35 cellular contexts compared by ENCODE assay signal in the genomic region with DNA sequence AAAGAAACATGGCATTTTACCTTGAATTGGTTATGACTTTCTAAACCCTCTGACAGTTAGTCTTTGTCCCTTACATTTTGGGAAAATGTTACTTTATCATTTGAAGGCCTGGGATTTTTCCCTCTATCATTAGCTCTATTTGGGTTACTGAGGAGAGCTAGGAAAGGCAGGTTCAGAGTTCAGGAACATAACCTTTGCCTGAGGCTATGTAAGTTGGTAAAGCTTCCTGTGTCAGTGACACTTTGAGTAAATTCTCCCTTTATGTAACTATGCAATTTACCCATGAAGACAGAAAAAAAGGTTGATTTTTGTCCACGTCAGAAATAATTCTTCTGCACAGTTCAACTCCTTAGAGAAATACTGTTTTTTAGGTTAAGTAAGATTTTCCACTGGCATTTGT.
"Had no signal": no experiment of that assay in that cellular context is flagged by ENCODE, and none has a peak within 500 bp of the region (broad histone marks: within the 10 kb centered on the region; RNA-seq: fewer than 3 reads in every experiment).

No MANE protein-coding gene starts in this region.

- H3K4me1 Mint-ChIP-seq: activated B cell treated with CpG ODN at 0.5 μM for 24 hours; activated CD4-positive, alpha-beta T cell treated with anti-CD3 and anti-CD28 coated beads, Interleukin-2, amount 10 ng/mL, durations not matched to agents 24 days and 14 days; activated naive CD8-positive, alpha-beta T cell treated with anti-CD3 and anti-CD28 coated beads for 36 hours; activated T-helper 17 cell treated with anti-CD3 and anti-CD28 coated beads, Interleukin-2, amount 50 U/mL, for 72 hours; T-cell had no signal

- FAIRE-seq: TTC549 had no signal

- H3K9me3 Mint-ChIP-seq: activated CD4-positive, alpha-beta memory T cell treated with anti-CD3 and anti-CD28 coated beads for 36 hours; activated CD4-positive, alpha-beta T cell treated with anti-CD3 and anti-CD28 coated beads, Interleukin-2, amount 10 ng/mL, durations not matched to agents 24 days and 14 days; activated CD8-positive, alpha-beta T cell treated with anti-CD3 and anti-CD28 coated beads for 36 hours; activated T-helper 1 cell treated with anti-CD3 and anti-CD28 coated beads, Interleukin-12 subunit alpha, Interleukin-12 subunit beta, Interleukin-2, Interleukin-4 antibody, amounts not matched to agents 30 ng/mL and 10 ng/mL and 1 ng/mL, durations not matched to agents 14 hours and 24 hours and 36 hours; activated T-helper 17 cell treated with anti-CD3 and anti-CD28 coated beads, Interleukin-2, amount 50 U/mL, for 72 hours had no signal

- H3K4me3 Mint-ChIP-seq: activated B cell treated with CpG ODN at 0.5 μM for 24 hours; activated CD4-positive, alpha-beta memory T cell treated with anti-CD3 and anti-CD28 coated beads for 36 hours; activated CD4-positive, alpha-beta T cell treated with anti-CD3 and anti-CD28 coated beads, Interleukin-2, amount 10 ng/mL, durations not matched to agents 24 days and 14 days; activated CD8-positive, alpha-beta T cell treated with anti-CD3 and anti-CD28 coated beads for 36 hours; activated naive CD4-positive, alpha-beta T cell treated with anti-CD3 and anti-CD28 coated beads for 36 hours; activated naive CD8-positive, alpha-beta T cell treated with anti-CD3 and anti-CD28 coated beads for 36 hours; activated T-cell treated with anti-CD3 and anti-CD28 coated beads, Interleukin-2, amount 50 U/mL, for 4 hours; activated T-cell treated with anti-CD3 and anti-CD28 coated beads, Interleukin-2, amount 50 U/mL, for 72 hours; activated T-helper 1 cell treated with anti-CD3 and anti-CD28 coated beads, Interleukin-12 subunit alpha, Interleukin-12 subunit beta, Interleukin-2, Interleukin-4 antibody, amounts not matched to agents 30 ng/mL and 10 ng/mL and 1 ng/mL, durations not matched to agents 14 hours and 24 hours and 36 hours; activated T-helper 17 cell treated with anti-CD3 and anti-CD28 coated beads, Interleukin-2, amount 50 U/mL, for 72 hours; T-cell; T-helper 2 cell treated with Interferon-gamma antibody and Interleukin-4, amounts not matched to agents 5 μg/mL and 100 μg/mL, for 36 hours had no signal

- H3K4me1 ChIP-seq: adrenal gland, body of pancreas, breast epithelium had no signal

- H3K9me3 ChIP-seq: adrenal gland, body of pancreas, breast epithelium had no signal

- H3K4me3 ChIP-seq: adrenal gland, body of pancreas, breast epithelium had no signal

- H3K27me3 ChIP-seq: body of pancreas, brain microvascular endothelial cell had no signal

- H3K27me3 Mint-ChIP-seq: activated B cell treated with CpG ODN at 0.5 μM for 24 hours; activated CD4-positive, alpha-beta memory T cell treated with anti-CD3 and anti-CD28 coated beads for 36 hours; activated CD4-positive, alpha-beta T cell treated with anti-CD3 and anti-CD28 coated beads, Interleukin-2, amount 10 ng/mL, durations not matched to agents 24 days and 14 days; activated CD8-positive, alpha-beta T cell treated with anti-CD3 and anti-CD28 coated beads for 36 hours; activated naive CD8-positive, alpha-beta T cell treated with anti-CD3 and anti-CD28 coated beads for 36 hours; activated T-helper 17 cell treated with anti-CD3 and anti-CD28 coated beads, Interleukin-2, amount 50 U/mL, for 72 hours had no signal

- H3K27ac Mint-ChIP-seq: activated B cell treated with CpG ODN at 0.5 μM for 24 hours; activated CD4-positive, alpha-beta memory T cell treated with anti-CD3 and anti-CD28 coated beads for 36 hours; activated CD4-positive, alpha-beta T cell treated with anti-CD3 and anti-CD28 coated beads, Interleukin-2, amount 10 ng/mL, durations not matched to agents 24 days and 14 days; activated CD8-positive, alpha-beta T cell treated with anti-CD3 and anti-CD28 coated beads for 36 hours; activated naive CD4-positive, alpha-beta T cell treated with anti-CD3 and anti-CD28 coated beads for 36 hours; activated naive CD4-positive, alpha-beta T cell treated with anti-CD3 and anti-CD28 coated beads, Interleukin-2, amount 50 U/mL, for 72 hours; activated naive CD8-positive, alpha-beta T cell treated with anti-CD3 and anti-CD28 coated beads for 36 hours; activated T-cell treated with anti-CD3 and anti-CD28 coated beads, Interleukin-2, amount 50 U/mL, for 72 hours; activated T-helper 1 cell treated with anti-CD3 and anti-CD28 coated beads, Interleukin-12 subunit alpha, Interleukin-12 subunit beta, Interleukin-2, Interleukin-4 antibody, amounts not matched to agents 30 ng/mL and 10 ng/mL and 1 ng/mL, durations not matched to agents 14 hours and 24 hours and 36 hours; activated T-helper 17 cell treated with anti-CD3 and anti-CD28 coated beads, Interleukin-2, amount 50 U/mL, for 72 hours; T-cell; T-helper 2 cell treated with Interferon-gamma antibody and Interleukin-4, amounts not matched to agents 5 μg/mL and 100 μg/mL, for 36 hours had no signal

- DNase-seq: activated B cell treated with CpG ODN at 0.5 μM for 24 hours; activated CD4-positive, alpha-beta memory T cell treated with anti-CD3 and anti-CD28 coated beads for 36 hours; activated CD4-positive, alpha-beta T cell treated with anti-CD3 and anti-CD28 coated beads for 4 hours; activated CD4-positive, alpha-beta T cell treated with anti-CD3 and anti-CD28 coated beads, Interleukin-2, amount 10 ng/mL, durations not matched to agents 24 days and 14 days; activated CD4-positive, alpha-beta T cell treated with anti-CD3 and anti-CD28 coated beads, Interleukin-2, amount 50 U/mL, for 1 hour; activated CD4-positive, alpha-beta T cell treated with anti-CD3 and anti-CD28 coated beads, Interleukin-2, amount 50 U/mL, for 4 hours; activated CD4-positive, CD25-positive, alpha-beta regulatory T cell treated with anti-CD3 and anti-CD28 coated beads, Interleukin-2, amount 50 U/mL, for 72 hours; activated CD8-positive, alpha-beta memory T cell treated with anti-CD3 and anti-CD28 coated beads, Interleukin-2, amount 50 U/mL, for 4 hours; activated CD8-positive, alpha-beta T cell treated with anti-CD3 and anti-CD28 coated beads for 36 hours; activated effector memory CD4-positive, alpha-beta T cell treated with anti-CD3 and anti-CD28 coated beads, Interleukin-2, amount 50 U/mL, for 16 hours; activated gamma-delta T cell treated with Interleukin-2 at 50 U/mL for 16 hours; activated naive CD4-positive, alpha-beta T cell; activated naive CD4-positive, alpha-beta T cell treated with anti-CD3 and anti-CD28 coated beads for 36 hours; activated naive CD4-positive, alpha-beta T cell treated with anti-CD3 and anti-CD28 coated beads, Interleukin-2, amount 50 U/mL, for 16 hours; activated naive CD8-positive, alpha-beta T cell treated with anti-CD3 and anti-CD28 coated beads for 36 hours; activated T-cell treated with anti-CD3 and anti-CD28 coated beads for 4 hours; activated T-cell treated with anti-CD3 and anti-CD28 coated beads, Interleukin-2, amount 50 U/mL, for 1 hour; activated T-cell treated with anti-CD3 and anti-CD28 coated beads, Interleukin-2, amount 50 U/mL, for 4 hours; activated T-cell treated with anti-CD3 and anti-CD28 coated beads, Interleukin-2, amount 50 U/mL, for 72 hours; adrenal gland; amniotic stem cell; aorta; body of pancreas; brain microvascular endothelial cell; central memory CD4-positive, alpha-beta T cell; T-cell; T-helper 2 cell; T-helper 9 cell had no signal

- H3K27ac ChIP-seq: adrenal gland, body of pancreas, brain microvascular endothelial cell, breast epithelium, VCaP had no signal

- H3K36me3 Mint-ChIP-seq: activated CD4-positive, alpha-beta memory T cell treated with anti-CD3 and anti-CD28 coated beads for 36 hours; activated naive CD4-positive, alpha-beta T cell treated with anti-CD3 and anti-CD28 coated beads, Interleukin-2, amount 50 U/mL, for 72 hours; activated naive CD8-positive, alpha-beta T cell treated with anti-CD3 and anti-CD28 coated beads for 36 hours; T-cell had no signal

- ATAC-seq: activated CD8-positive, alpha-beta T cell treated with anti-CD3 and anti-CD28 coated beads for 36 hours; activated naive CD4-positive, alpha-beta T cell treated with anti-CD3 and anti-CD28 coated beads, Interleukin-2, amount 50 U/mL, for 72 hours; activated T-cell treated with anti-CD3 and anti-CD28 coated beads, Interleukin-2, amount 50 U/mL, for 4 hours; activated T-cell treated with anti-CD3 and anti-CD28 coated beads, Interleukin-2, amount 50 U/mL, for 72 hours; activated T-helper 17 cell treated with anti-CD3 and anti-CD28 coated beads, Interleukin-2, amount 50 U/mL, for 72 hours; body of pancreas; T-cell had no signal

- H3K36me3 ChIP-seq: adrenal gland, brain microvascular endothelial cell, breast epithelium had no signal
